In genomic region chr4:174928575-174929253, GRCh38 we compare ENCODE assay signal across 18 cellular contexts. TPM values are rescaled to one million over a fixed set of nuclear protein-coding genes. Genes with fewer than 3 reads are reported as not detected.
DNase-seq lines count a peak whose midpoint lies in the region; ATAC-seq and TF ChIP-seq lines count a peak whose summit lies in the region.
"Had no signal": no experiment of that assay in that cellular context is flagged by ENCODE, and none has a peak within 500 bp of the region (broad histone marks: within the 10 kb centered on the region; RNA-seq: fewer than 3 reads in every experiment).

No MANE protein-coding gene starts in this region.

- in situ Hi-C loops in ACHN (cut with HindIII; ENCODE audit: low pct_ligation_motif_present, low pct_unique_long_range_greater_than_20kb, low sequenced_read_pairs), result no loop called here

- POLR2A ChIA-PET in WTC11 (lab: Charles Lee), result no interaction called here

- H3K36me3 Mint-ChIP-seq in WTC11, result peaks cover 3% of the 10 kb centered on the region; the same call in 1 of the 2 replicates
- H3K36me3 Mint-ChIP-seq: activated naive CD8-positive, alpha-beta T cell; naive thymus-derived CD4-positive, alpha-beta T cell had no signal

- no peak overlapping the region for H3K4me3 Mint-ChIP-seq in WTC11
- H3K4me3 Mint-ChIP-seq: activated naive CD8-positive, alpha-beta T cell; naive thymus-derived CD4-positive, alpha-beta T cell had no signal

- DNase-seq in WTC11 (ENCODE audit: low spot score) (no peak), ACHN (no peak), activated gamma-delta T cell treated with Interleukin-2 at 50 U/mL for 16 hours (no peak)
- no peak for DNase-seq in activated naive CD4-positive, alpha-beta T cell treated with Interleukin-2 at 50 U/mL for 16 hours
- no peak for DNase-seq in activated CD4-positive, alpha-beta T cell treated with anti-CD3 and anti-CD28 coated beads for 4 hours
- DNase-seq: activated CD8-positive, alpha-beta memory T cell treated with anti-CD3 and anti-CD28 coated beads, Interleukin-2, amount 50 U/mL, for 48 hours; caudate nucleus; DMS153; effector memory CD4-positive, alpha-beta T cell; naive thymus-derived CD4-positive, alpha-beta T cell; NCI-H146 had no signal

- ATAC-seq in GM18517 (IDR thresholded peaks at IDR 0.05; ENCODE audit: unreplicated experiment) (peak; percentile 32), GM21515 (IDR thresholded peaks at IDR 0.05; ENCODE audit: unreplicated experiment) (peak; percentile 14), HG03135 (IDR thresholded peaks at IDR 0.05; ENCODE audit: unreplicated experiment) (peak; percentile 12), WTC11 (peak; percentile 57)
- ATAC-seq: naive thymus-derived CD4-positive, alpha-beta T cell had no signal

- TF ChIP-seq CTCF in WTC11 (IDR thresholded peaks at IDR 0.05), result no peak

- H3K27ac Mint-ChIP-seq in WTC11, result peak overlapping the region; percentile 16; the same call in 1 of the 2 replicates
- H3K27ac Mint-ChIP-seq: activated naive CD8-positive, alpha-beta T cell; naive thymus-derived CD4-positive, alpha-beta T cell had no signal

- peaks cover 21% of the 10 kb centered on the region for H3K4me1 Mint-ChIP-seq in WTC11
- H3K4me1 Mint-ChIP-seq: naive thymus-derived CD4-positive, alpha-beta T cell had no signal

- H3K9me3 Mint-ChIP-seq in WTC11, result peaks cover 4% of the 10 kb centered on the region; the same call in 1 of the 2 replicates

- CTCF ChIA-PET in WTC11 (lab: Charles Lee), result interaction anchor here (1.0 kb wide), 1 partner anchor 126 kb away, joined by 3 read pairs; no protein-coding TSS in a partner anchor

- no peaks in the 10 kb centered on the region for H3K27me3 Mint-ChIP-seq in WTC11 (ENCODE audit: low read depth)
- H3K27me3 Mint-ChIP-seq: activated naive CD8-positive, alpha-beta T cell; naive thymus-derived CD4-positive, alpha-beta T cell had no signal

TF ChIP-seq in WTC11, 78 proteins besides CTCF, POLR2A, EP300 and RAD21:
- TF ChIP-seq RORB (CRISPR knock-in tag; IDR thresholded peaks at IDR 0.05), result no peak
- no peak for TF ChIP-seq ATF6 (CRISPR knock-in tag; IDR thresholded peaks at IDR 0.05)
- TF ChIP-seq CREB1 (CRISPR knock-in tag; IDR thresholded peaks at IDR 0.05), result no peak
- TF ChIP-seq NR1H2 (CRISPR knock-in tag; IDR thresholded peaks at IDR 0.05), result no peak

RNA-seq across cellular contexts. Expression of gene ADAM29, which starts 10.6 kb away (rescaled TPM):
- not detected in 3 replicates for total RNA-seq in WTC11 (2021)
- total RNA-seq: fibroblast of villous mesenchyme; liver; naive thymus-derived CD4-positive, alpha-beta T cell; thoracic aorta had no signal
